ENCODE assay signal across 7 cellular contexts in genomic region chr18:79068946-79069791, GRCh38.
DNase-seq lines count a peak whose midpoint lies in the region; ATAC-seq and TF ChIP-seq lines count a peak whose summit lies in the region.

Gene ATP9B (plus strand): TSS chr18:79069394. CDS start chr18:79069411, 17 bp downstream.

- H3K4me3 ChIP-seq in retinal pigment epithelial cell (ENCODE audit: low read length), result peak within 1 kb of the TSS; percentile 89

- no peak for TF ChIP-seq CTCF in retinal pigment epithelial cell (conservative IDR thresholded peaks at IDR 0.05; ENCODE audit: low read depth, low read length)

- peak; percentile 90 for ATAC-seq in GM18505 (IDR thresholded peaks at IDR 0.05; ENCODE audit: unreplicated experiment)
- peak; percentile 73 for ATAC-seq in HG02943 (IDR thresholded peaks at IDR 0.05; ENCODE audit: low read depth, unreplicated experiment)

- TF ChIP-seq POLR2A in GM18505 (IDR thresholded peaks at IDR 0.05; ENCODE audit: borderline replicate concordance, extremely low read depth, insufficient read depth, insufficient read length), result peak; percentile 70

- DNase-seq in NCI-H2081 (lab: John Stamatoyannopoulos, UW) (peak; percentile 91 to 94), T1000 (lab: John Stamatoyannopoulos, UW) (peak; percentile 91), astrocyte of the hippocampus (ENCODE audit: low read depth, low spot score) (peak; percentile 100), hippocampal formation (lab: John Stamatoyannopoulos, UW) (peak; percentile 96 to 97), retinal pigment epithelial cell (ENCODE audit: low read depth) (peak; percentile 90)

Comparison
In these comparisons a context has a peak if more than half of its experiments do, and no peak if none do; other contexts are left out.
1. Peak in every context shown above with its lines: DNase-seq, ATAC-seq and H3K4me3 ChIP-seq.